ENCODE assay signal across 38 cellular contexts in genomic region chr1:62593825-62594394, GRCh38. TPM values are rescaled to one million over a fixed set of nuclear protein-coding genes. Genes with fewer than 3 reads are reported as not detected.
A peak's percentile ranks its signal among the peaks of the same experiment; 100 is the strongest.
DNase-seq lines count a peak whose midpoint lies in the region; ATAC-seq, FAIRE-seq and TF ChIP-seq lines count a peak whose summit lies in the region.
"Had no signal": no experiment of that assay in that cellular context is flagged by ENCODE, and none has a peak within 500 bp of the region (broad histone marks: within the 10 kb centered on the region; RNA-seq: fewer than 3 reads in every experiment).

No MANE protein-coding gene starts in this region.

- H3K4me3 ChIP-seq in ectodermal cell (ENCODE audit: insufficient read depth, low read depth, low read length) (no peak overlapping the region), HepG2 (replicated peaks in 1 of 3; ENCODE audit: insufficient read depth in 1 of 3, low read depth in 2 of 3, low read length in 3 of 3) (no peak overlapping the region; a peak in 1 of 6 replicates), thoracic aorta (no peak overlapping the region), left ventricle myocardium inferior (no peak overlapping the region)
- H3K4me3 ChIP-seq: K562, lower lobe of right lung, skin epidermis had no signal

- H2AFZ ChIP-seq in HepG2 (ENCODE audit: low read length) = no peak overlapping the region

- no peaks in the 10 kb centered on the region for H3K9me3 Mint-ChIP-seq in activated CD8-positive, alpha-beta T cell treated with anti-CD3 and anti-CD28 coated beads, Interleukin-2, amount 10 ng/mL, durations not matched to agents 7 days and 5 days (ENCODE audit: insufficient read depth)
- H3K9me3 Mint-ChIP-seq: activated naive CD4-positive, alpha-beta T cell treated with anti-CD3 and anti-CD28 coated beads, Interleukin-2, amount 10 ng/mL, durations not matched to agents 7 days and 5 days; activated T-helper 1 cell treated with anti-CD3 and anti-CD28 coated beads, Interleukin-12 subunit alpha, Interleukin-12 subunit beta, Interleukin-2, Interleukin-4 antibody, amounts not matched to agents 30 ng/mL and 10 ng/mL and 1 ng/mL, durations not matched to agents 14 hours and 24 hours and 36 hours; T-helper 1 cell treated with Interleukin-12 subunit alpha and Interleukin-12 subunit beta and Interleukin-4 antibody, amounts not matched to agents 30 μg/mL and 1 μg/mL, for 36 hours had no signal

- H3K27ac ChIP-seq in ectodermal cell (ENCODE audit: insufficient read depth, low read depth, low read length, poor library complexity, severe bottlenecking) (peak overlapping the region; percentile 20), HepG2 (ENCODE audit: extremely low read length, insufficient read depth, low read length) (peak overlapping the region; percentile 52), thoracic aorta (peak overlapping the region; percentile 23 to 31), left ventricle myocardium inferior (replicated peaks) (no peak overlapping the region)
- H3K27ac ChIP-seq: 22Rv1, brain microvascular endothelial cell, lower lobe of right lung, skin epidermis had no signal

- TF ChIP-seq EP300 in HepG2 (IDR thresholded peaks at IDR 0.05; ENCODE audit: low read depth in 2 of 2, low read length in 2 of 2) = no peak
- TF ChIP-seq EP300 in HepG2 (CRISPR knock-in tag; IDR thresholded peaks at IDR 0.05; ENCODE audit: borderline replicate concordance) = no peak

- DNase-seq in NCI-H1092 treated with DMSO at 0.1 percent for 48 hours (lab: John Stamatoyannopoulos, UW) (peak; percentile 1), NCI-H1092 (lab: John Stamatoyannopoulos, UW) (no peak), HepG2 (ENCODE audit: low spot score) (no peak), thoracic aorta (ENCODE audit: low spot score) (no peak), left ventricle myocardium inferior (no peak)
- no peak for DNase-seq in activated CD8-positive, alpha-beta memory T cell treated with anti-CD3 and anti-CD28 coated beads, Interleukin-2, amount 50 U/mL, for 4 hours
- DNase-seq in activated CD8-positive, alpha-beta T cell treated with anti-CD3 and anti-CD28 coated beads, Interleukin-2, amount 10 ng/mL, durations not matched to agents 7 days and 5 days = no peak
- DNase-seq: activated CD4-positive, alpha-beta T cell treated with anti-CD3 and anti-CD28 coated beads, Interleukin-2, amount 50 U/mL, for 4 hours; activated CD8-positive, alpha-beta memory T cell treated with anti-CD3 and anti-CD28 coated beads, Interleukin-2, amount 50 U/mL, for 48 hours; activated naive CD4-positive, alpha-beta T cell treated with anti-CD3 and anti-CD28 coated beads, Interleukin-2, amount 10 ng/mL, durations not matched to agents 7 days and 5 days; brain microvascular endothelial cell; glutamatergic neuron; kidney; lower lobe of right lung; naive thymus-derived CD8-positive, alpha-beta T cell; NCI-H1105 treated with DMSO at 0.1 percent for 48 hours; NCI-H1930; NCI-H2171 treated with DMSO at 0.1 percent for 48 hours; NCI-H524; NK-92 treated with Interleukin-12 subunit alpha and Interleukin-12 subunit beta, amount 100 ng/mL, for 24 hours; occipital lobe; stimulated activated naive B cell treated with anti-CD40 and anti-IgM and Interleukin-4, amounts not matched to agents 10 μg/mL and 1 μg/mL and 100 μg/mL, for 72 hours had no signal

- no peaks in the 10 kb centered on the region for H3K4me1 Mint-ChIP-seq in activated CD8-positive, alpha-beta T cell treated with anti-CD3 and anti-CD28 coated beads, Interleukin-2, amount 10 ng/mL, durations not matched to agents 7 days and 5 days (ENCODE audit: low read depth)
- H3K4me1 Mint-ChIP-seq: activated naive CD4-positive, alpha-beta T cell treated with anti-CD3 and anti-CD28 coated beads, Interleukin-2, amount 10 ng/mL, durations not matched to agents 7 days and 5 days; CD14-positive monocyte; naive thymus-derived CD8-positive, alpha-beta T cell; stimulated activated naive B cell treated with anti-CD40 and anti-IgM and Interleukin-4, amounts not matched to agents 10 μg/mL and 1 μg/mL and 100 μg/mL, for 72 hours had no signal

- WGBS in ectodermal cell, 2 experiments = no CpG with 5 or more reads among the region's 2 CpGs
- 2% methylated on average over 2 of the region's 2 CpGs for WGBS in HepG2 (ENCODE audit: low lambda C conversion rate)

- no peaks in the 10 kb centered on the region for H4K20me1 ChIP-seq in HepG2 (ENCODE audit: insufficient read depth, low read length)

- no peak overlapping the region for H3K27ac Mint-ChIP-seq in activated CD8-positive, alpha-beta T cell treated with anti-CD3 and anti-CD28 coated beads, Interleukin-2, amount 10 ng/mL, durations not matched to agents 7 days and 5 days
- H3K27ac Mint-ChIP-seq: activated naive CD4-positive, alpha-beta T cell treated with anti-CD3 and anti-CD28 coated beads, Interleukin-2, amount 10 ng/mL, durations not matched to agents 7 days and 5 days; activated T-helper 1 cell treated with anti-CD3 and anti-CD28 coated beads, Interleukin-12 subunit alpha, Interleukin-12 subunit beta, Interleukin-2, Interleukin-4 antibody, amounts not matched to agents 30 ng/mL and 10 ng/mL and 1 ng/mL, durations not matched to agents 14 hours and 24 hours and 36 hours; CD14-positive monocyte; naive thymus-derived CD8-positive, alpha-beta T cell; stimulated activated naive B cell treated with anti-CD40 and anti-IgM and Interleukin-4, amounts not matched to agents 10 μg/mL and 1 μg/mL and 100 μg/mL, for 72 hours; T-helper 1 cell treated with Interleukin-12 subunit alpha and Interleukin-12 subunit beta and Interleukin-4 antibody, amounts not matched to agents 30 μg/mL and 1 μg/mL, for 36 hours had no signal

- H3K9me3 ChIP-seq in ectodermal cell (ENCODE audit: control insufficient read depth, low read length) (no peaks in the 10 kb centered on the region), HepG2 (ENCODE audit: low read length) (no peaks in the 10 kb centered on the region), thoracic aorta (no peaks in the 10 kb centered on the region), left ventricle myocardium inferior (replicated peaks) (no peaks in the 10 kb centered on the region)
- H3K9me3 ChIP-seq: lower lobe of right lung had no signal

- in situ Hi-C loops in HepG2 (cut with HindIII; ENCODE audit: extremely low pct_ligation_motif_present, low pct_unique_long_range_greater_than_20kb) = no loop called here

- H3K36me3 ChIP-seq in ectodermal cell (ENCODE audit: control insufficient read depth, insufficient read depth, low read length) (no peaks in the 10 kb centered on the region), HepG2 (replicated peaks in 1 of 2; ENCODE audit: control insufficient read depth in 1 of 2, insufficient read depth in 2 of 2, low read length in 2 of 2) (no peaks in the 10 kb centered on the region; a peak in 1 of 5 replicates), thoracic aorta (no peaks in the 10 kb centered on the region), left ventricle myocardium inferior (no peaks in the 10 kb centered on the region)
- H3K36me3 ChIP-seq: brain microvascular endothelial cell, lower lobe of right lung had no signal

- H3K9ac ChIP-seq in HepG2 (ENCODE audit: insufficient read depth, low read depth, low read length) = no peak overlapping the region

- H3K27me3 ChIP-seq in ectodermal cell (ENCODE audit: control insufficient read depth, insufficient read depth, low read length, poor library complexity, severe bottlenecking) (no peaks in the 10 kb centered on the region), HepG2 (ENCODE audit: control insufficient read depth in 1 of 2, insufficient read depth in 2 of 2, low read length in 2 of 2) (no peaks in the 10 kb centered on the region), thoracic aorta (replicated peaks; ENCODE audit: insufficient read depth) (no peaks in the 10 kb centered on the region), left ventricle myocardium inferior (ENCODE audit: low read depth) (no peaks in the 10 kb centered on the region)
- H3K27me3 ChIP-seq: brain microvascular endothelial cell had no signal

- no peak for TF ChIP-seq POLR2A in HepG2 (IDR thresholded peaks at IDR 0.05; ENCODE audit: insufficient read depth in 1 of 2, low read depth in 2 of 2, low read length in 2 of 2)

- CTCF ChIA-PET in HepG2 (lab: Yijun Ruan, JAX; ENCODE audit: low intra/inter-chr PET ratio, low total read pairs) = no interaction called here
- CTCF ChIA-PET in activated CD8-positive, alpha-beta T cell treated with anti-CD3 and anti-CD28 coated beads, Interleukin-2, amount 10 ng/mL, durations not matched to agents 7 days and 5 days (lab: Charles Lee) = no interaction called here

- no peaks in the 10 kb centered on the region for H3K79me2 ChIP-seq in HepG2 (ENCODE audit: insufficient read depth, low read length)

- POLR2A ChIA-PET in HepG2 (lab: Yijun Ruan, JAX) = no interaction called here
- POLR2A ChIA-PET in activated CD8-positive, alpha-beta T cell treated with anti-CD3 and anti-CD28 coated beads, Interleukin-2, amount 10 ng/mL, durations not matched to agents 7 days and 5 days (lab: Charles Lee) = no interaction called here

- TF ChIP-seq CTCF in HepG2 (CRISPR knock-in tag; IDR thresholded peaks at IDR 0.05) (no peak), thoracic aorta (IDR thresholded peaks at IDR 0.05) (no peak), left ventricle myocardium inferior (IDR thresholded peaks at IDR 0.05; ENCODE audit: borderline replicate concordance) (no peak)

- H3K4me2 ChIP-seq in HepG2 (ENCODE audit: low read depth, low read length) = peak overlapping the region; percentile 2; the same call in 1 of the 2 replicates

- no TSS peak for BruUV-seq in HepG2 (replicated peaks; lab: Mats Ljungman, UMichigan)

- FAIRE-seq in HepG2 (lab: Jason Lieb, UNC) = no peak
- FAIRE-seq: K562, kidney had no signal

- ATAC-seq in HepG2 (peak; percentile 54; the same call in 2 of the 3 replicates), thoracic aorta (ENCODE audit: insufficient number of reproducible peaks, low FRiP score, low read depth) (no peak)
- ATAC-seq in activated CD8-positive, alpha-beta T cell treated with anti-CD3 and anti-CD28 coated beads, Interleukin-2, amount 10 ng/mL, durations not matched to agents 7 days and 5 days = no peak
- ATAC-seq: K562; lower lobe of right lung; naive thymus-derived CD8-positive, alpha-beta T cell; Right ventricle myocardium inferior; SK-N-SH treated with all-trans-retinoic acid at 6 μM for 48 hours; stimulated activated naive B cell treated with anti-CD40 and anti-IgM and Interleukin-4, amounts not matched to agents 10 μg/mL and 1 μg/mL and 100 μg/mL, for 72 hours had no signal

- intact Hi-C loops in HepG2 (cut with micrococcal nuclease; ENCODE audit: unreplicated experiment) (no loop called here), left ventricle myocardium inferior (cut with micrococcal nuclease) (no loop called here)

- H3K4me3 Mint-ChIP-seq in activated CD8-positive, alpha-beta T cell treated with anti-CD3 and anti-CD28 coated beads, Interleukin-2, amount 10 ng/mL, durations not matched to agents 7 days and 5 days = no peak overlapping the region
- H3K4me3 Mint-ChIP-seq: activated naive CD4-positive, alpha-beta T cell treated with anti-CD3 and anti-CD28 coated beads, Interleukin-2, amount 10 ng/mL, durations not matched to agents 7 days and 5 days; activated T-helper 1 cell treated with anti-CD3 and anti-CD28 coated beads, Interleukin-12 subunit alpha, Interleukin-12 subunit beta, Interleukin-2, Interleukin-4 antibody, amounts not matched to agents 30 ng/mL and 10 ng/mL and 1 ng/mL, durations not matched to agents 14 hours and 24 hours and 36 hours; CD14-positive monocyte; naive thymus-derived CD8-positive, alpha-beta T cell; stimulated activated naive B cell treated with anti-CD40 and anti-IgM and Interleukin-4, amounts not matched to agents 10 μg/mL and 1 μg/mL and 100 μg/mL, for 72 hours; T-helper 1 cell treated with Interleukin-12 subunit alpha and Interleukin-12 subunit beta and Interleukin-4 antibody, amounts not matched to agents 30 μg/mL and 1 μg/mL, for 36 hours had no signal

- no peaks in the 10 kb centered on the region for H3K36me3 Mint-ChIP-seq in activated CD8-positive, alpha-beta T cell treated with anti-CD3 and anti-CD28 coated beads, Interleukin-2, amount 10 ng/mL, durations not matched to agents 7 days and 5 days (ENCODE audit: low read depth)
- H3K36me3 Mint-ChIP-seq: activated naive CD4-positive, alpha-beta T cell treated with anti-CD3 and anti-CD28 coated beads, Interleukin-2, amount 10 ng/mL, durations not matched to agents 7 days and 5 days had no signal

- H3K27me3 Mint-ChIP-seq in activated CD8-positive, alpha-beta T cell treated with anti-CD3 and anti-CD28 coated beads, Interleukin-2, amount 10 ng/mL, durations not matched to agents 7 days and 5 days (ENCODE audit: low read depth) = no peaks in the 10 kb centered on the region
- H3K27me3 Mint-ChIP-seq: activated naive CD4-positive, alpha-beta T cell treated with anti-CD3 and anti-CD28 coated beads, Interleukin-2, amount 10 ng/mL, durations not matched to agents 7 days and 5 days; naive thymus-derived CD8-positive, alpha-beta T cell; stimulated activated naive B cell treated with anti-CD40 and anti-IgM and Interleukin-4, amounts not matched to agents 10 μg/mL and 1 μg/mL and 100 μg/mL, for 72 hours had no signal

- H3K4me1 ChIP-seq in ectodermal cell (ENCODE audit: control insufficient read depth, insufficient read depth, low read length) (no peaks in the 10 kb centered on the region), HepG2 (ENCODE audit: insufficient read depth, low read length) (peaks cover 84% of the 10 kb centered on the region), thoracic aorta (ENCODE audit: control insufficient read depth in 1 of 2, low read depth in 2 of 2) (peaks cover 24 to 39% of the 10 kb centered on the region in 2 donors), left ventricle myocardium inferior (no peaks in the 10 kb centered on the region)
- H3K4me1 ChIP-seq: lower lobe of right lung had no signal

- no peak for TF ChIP-seq RAD21 in HepG2 (CRISPR knock-in tag; IDR thresholded peaks at IDR 0.05)

RNA-seq across cellular contexts. Expression of gene ANGPTL3, which starts 3.4 kb away (rescaled TPM):
- not detected for polyA plus RNA-seq in ectodermal cell (2013, experiment 1 of 4)
- not detected for polyA plus RNA-seq in ectodermal cell (2013, experiment 2 of 4)
- not detected for polyA plus RNA-seq in ectodermal cell (2013, experiment 3 of 4)
- polyA plus RNA-seq in ectodermal cell (2013, experiment 4 of 4) = not detected
- total RNA-seq in HepG2 (2016; rRNA removed; fragmentation: Illumina TruSeq; extraction: Trizol) (0.22 and 0.51 TPM in 2 replicates), thoracic aorta (not detected), left ventricle myocardium inferior (not detected)
- 0.26 TPM in 1 of 2 replicates, not detected in the other for total RNA-seq in HepG2 (2016; cell fraction: cytosol; rRNA removed; fragmentation: Illumina TruSeq; extraction: Trizol; ENCODE audit: low read depth)
- total RNA-seq in HepG2 (2016; cell fraction: insoluble cytoplasmic fraction; rRNA removed; fragmentation: Illumina TruSeq; extraction: Trizol) = 0.22 and 0.32 TPM in 2 replicates
- 0.22 and 0.48 TPM in 2 replicates for total RNA-seq in HepG2 (2016; cell fraction: membrane; rRNA removed; fragmentation: Illumina TruSeq; extraction: Trizol)
- total RNA-seq in HepG2 (2016; cell fraction: nucleus; rRNA removed; fragmentation: Illumina TruSeq; extraction: Trizol) = 0.68 and 0.75 TPM in 2 replicates
- polyA plus RNA-seq in HepG2 (2011; rRNA removed) = 0.40 and 1.3 TPM in 2 replicates
- 0.15 and 0.68 TPM in 2 replicates for polyA plus RNA-seq in HepG2 (2011; cell fraction: cytosol; rRNA removed)
- 0.12 TPM in 1 of 2 replicates, not detected in the other for polyA plus RNA-seq in HepG2 (2011; cell fraction: nucleus; rRNA removed)
- 0.60 and 2.5 TPM in 2 replicates for polyA plus RNA-seq in HepG2 (2012)
- 0.07 and 0.20 TPM in 2 replicates for polyA plus RNA-seq in HepG2 (2016; cell fraction: cytosol; fragmentation: Illumina TruSeq; extraction: Trizol; ENCODE audit: low read depth)
- 0.21 and 0.33 TPM in 2 replicates for polyA plus RNA-seq in HepG2 (2016; cell fraction: insoluble cytoplasmic fraction; fragmentation: Illumina TruSeq; extraction: Trizol; ENCODE audit: low read depth)
- polyA plus RNA-seq in HepG2 (2016; cell fraction: membrane; fragmentation: Illumina TruSeq; extraction: Trizol; ENCODE audit: low read depth) = not detected in 2 replicates
- 0.37 and 0.71 TPM in 2 replicates for polyA plus RNA-seq in HepG2 (2016; cell fraction: nucleus; fragmentation: Illumina TruSeq; extraction: Trizol; ENCODE audit: insufficient read depth, low read depth)
- polyA minus RNA-seq in HepG2 (2011; rRNA and poly(A)+ RNA removed; ENCODE audit: low replicate concordance) = not detected in 2 replicates
- not detected in 2 replicates for polyA minus RNA-seq in HepG2 (2011; cell fraction: cytosol; rRNA and poly(A)+ RNA removed)
- 0.90 and 1.6 TPM in 2 replicates for polyA minus RNA-seq in HepG2 (2011; cell fraction: nucleus; rRNA and poly(A)+ RNA removed)
- total RNA-seq in activated CD8-positive, alpha-beta T cell treated with anti-CD3 and anti-CD28 coated beads, Interleukin-2, amount 10 ng/mL, durations not matched to agents 7 days and 5 days = not detected
- total RNA-seq: activated T-helper 1 cell treated with anti-CD3 and anti-CD28 coated beads, Interleukin-12 subunit alpha, Interleukin-12 subunit beta, Interleukin-2, Interleukin-4 antibody, amounts not matched to agents 30 ng/mL and 10 ng/mL and 1 ng/mL, durations not matched to agents 14 hours and 24 hours and 36 hours; cerebellum; H4; HT-29; K562; lower lobe of right lung; M059J; mononuclear cell; naive thymus-derived CD8-positive, alpha-beta T cell; occipital lobe; Right ventricle myocardium inferior; temporal lobe; urinary bladder had no signal
- polyA plus RNA-seq: CD14-positive monocyte; K562; naive thymus-derived CD8-positive, alpha-beta T cell had no signal
